Comparison of ENCODE assay signal across 6 cellular contexts in the genomic region with DNA sequence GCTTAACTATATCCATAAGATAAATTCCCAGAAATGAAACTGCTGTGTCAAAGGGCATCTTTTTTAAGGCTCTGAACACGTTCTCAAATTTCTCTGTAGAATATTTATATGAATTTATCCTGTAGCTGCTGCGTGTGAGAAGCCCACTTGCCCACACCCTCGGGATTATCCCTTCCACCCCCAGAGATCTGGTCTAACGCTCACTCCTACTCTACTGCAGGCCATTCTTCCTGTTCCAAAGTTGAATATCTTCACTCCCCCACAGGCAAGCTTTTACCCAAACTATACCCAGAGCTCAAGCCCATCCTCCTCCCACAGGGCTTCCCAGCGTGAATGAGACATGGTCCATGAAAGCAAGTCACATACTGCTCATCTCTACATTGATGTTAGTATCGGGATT.
"Had no signal": no experiment of that assay in that cellular context is flagged by ENCODE, and none has a peak within 500 bp of the region (broad histone marks: within the 10 kb centered on the region; RNA-seq: fewer than 3 reads in every experiment).

No MANE protein-coding gene starts in this region.

- H3K4me3 ChIP-seq: GM23248, GM23338, HAP-1 had no signal

- H3K4me3 Mint-ChIP-seq: GM23338, H9, HFFc6 had no signal

- H3K9me3 ChIP-seq: HAP-1 had no signal

- H3K36me3 ChIP-seq: HAP-1 had no signal

- H3K27ac Mint-ChIP-seq: GM23338, H9, HFFc6 had no signal

- H3K9me3 Mint-ChIP-seq: GM23338, H9, HFFc6 had no signal

- ATAC-seq: GM23338, HCT116 had no signal

- H3K27ac ChIP-seq: GM23248 had no signal
